Comparison of ENCODE assay signal across 30 cellular contexts in the genomic region with DNA sequence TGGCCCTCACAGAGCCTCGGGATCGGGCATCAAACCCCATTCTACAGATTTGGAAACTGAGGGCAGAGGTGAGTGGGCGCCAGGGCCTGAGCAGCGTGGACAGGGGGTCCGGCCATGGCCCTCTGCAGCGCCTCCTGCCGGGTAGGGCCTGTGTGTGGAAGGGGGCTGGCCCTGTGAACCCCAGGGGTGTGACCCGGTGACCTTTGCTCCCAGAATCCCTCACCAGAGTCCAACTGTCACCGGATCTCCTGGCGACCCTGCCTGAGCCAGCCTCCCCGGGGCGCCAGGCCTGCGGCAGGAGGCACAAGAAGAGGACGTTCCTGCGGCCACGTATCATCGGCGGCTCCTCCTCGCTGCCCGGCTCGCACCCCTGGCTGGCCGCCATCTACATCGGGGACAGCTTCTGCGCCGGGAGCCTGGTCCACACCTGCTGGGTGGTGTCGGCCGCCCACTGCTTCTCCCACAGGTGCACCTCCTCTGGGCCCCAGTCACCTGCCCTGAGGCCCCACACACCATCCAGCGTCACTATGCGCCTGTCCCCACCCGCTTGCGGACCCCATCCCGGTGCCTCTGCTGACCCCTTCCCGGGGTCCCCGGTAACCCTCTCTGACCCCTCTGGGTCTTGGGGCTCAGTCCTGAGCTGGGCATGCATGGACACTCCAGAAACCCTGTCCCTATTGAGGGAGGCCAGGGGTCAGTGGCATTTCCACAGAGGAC. TPM values are rescaled to one million over a fixed set of nuclear protein-coding genes. Genes with fewer than 3 reads are reported as not detected.
A peak's percentile ranks its signal among the peaks of the same experiment; 100 is the strongest.
DNase-seq lines count a peak whose midpoint lies in the region; ATAC-seq, FAIRE-seq and TF ChIP-seq lines count a peak whose summit lies in the region.
"Had no signal": no experiment of that assay in that cellular context is flagged by ENCODE, and none has a peak within 500 bp of the region (broad histone marks: within the 10 kb centered on the region; RNA-seq: fewer than 3 reads in every experiment).

No MANE protein-coding gene starts in this region.

- H3K27me3 ChIP-seq in right atrium auricular region (no peaks in the 10 kb centered on the region), H7 (ENCODE audit: control insufficient read depth, insufficient read depth, low read length) (no peaks in the 10 kb centered on the region), psoas muscle (ENCODE audit: insufficient read depth in 3 of 3, low read length in 2 of 3) (no peaks in the 10 kb centered on the region)

- H3K4me3 Mint-ChIP-seq in T-helper 17 cell = no peak overlapping the region
- H3K4me3 Mint-ChIP-seq: CD4-positive, alpha-beta memory T cell; GM23338 had no signal

- H3K4me1 ChIP-seq in right atrium auricular region = peaks cover 0 to 8% of the 10 kb centered on the region in 2 donors
- no peaks in the 10 kb centered on the region for H3K4me1 ChIP-seq in kidney (ENCODE audit: control insufficient read depth in 1 of 2, insufficient read depth in 1 of 2, low read depth in 1 of 2, low read length in 2 of 2)
- H3K4me1 ChIP-seq in psoas muscle = no peaks in the 10 kb centered on the region
- H3K4me1 ChIP-seq: HAP-1 had no signal

- H3K27ac Mint-ChIP-seq in T-helper 17 cell = no peak overlapping the region
- H3K27ac Mint-ChIP-seq: CD4-positive, alpha-beta memory T cell; GM23338 had no signal

- H3K9me3 ChIP-seq in right atrium auricular region (no peaks in the 10 kb centered on the region), kidney (ENCODE audit: control insufficient read depth in 1 of 2, low read length in 2 of 2) (no peaks in the 10 kb centered on the region), psoas muscle (no peaks in the 10 kb centered on the region), T-helper 17 cell (ENCODE audit: control insufficient read depth, low read length, poor library complexity, severe bottlenecking) (no peaks in the 10 kb centered on the region)
- H3K9me3 ChIP-seq: A549; BLaER1 treated with 17β-estradiol and CSF1 and Interleukin-3, amounts not matched to agents 10 nM and 100 nM; HAP-1 had no signal

- ATAC-seq in Right ventricle myocardium superior (ENCODE audit: poor library complexity) (no peak), psoas muscle (no peak), T-helper 17 cell (no peak)
- ATAC-seq: A549, GM23338, PC-3 had no signal

- H3K4me3 ChIP-seq in right atrium auricular region (no peak overlapping the region), H7 (ENCODE audit: insufficient read depth, low read depth, low read length) (no peak overlapping the region), kidney (ENCODE audit: low read length in 2 of 2) (no peak overlapping the region), psoas muscle (no peak overlapping the region)
- H3K4me3 ChIP-seq: A549; BLaER1 treated with 17β-estradiol and CSF1 and Interleukin-3, amounts not matched to agents 10 nM and 100 nM; GM23338; HAP-1; SK-N-MC had no signal

- H3K36me3 ChIP-seq in right atrium auricular region (no peaks in the 10 kb centered on the region), H7 (replicated peaks; ENCODE audit: control insufficient read depth, insufficient read depth, low read length) (no peaks in the 10 kb centered on the region), kidney (ENCODE audit: control insufficient read depth in 1 of 2, insufficient read depth in 2 of 2, low read length in 2 of 2) (no peaks in the 10 kb centered on the region), psoas muscle (ENCODE audit: insufficient read depth in 1 of 2, low read depth in 1 of 2) (no peaks in the 10 kb centered on the region)
- H3K36me3 ChIP-seq: BLaER1 treated with 17β-estradiol and CSF1 and Interleukin-3, amounts not matched to agents 10 nM and 100 nM; HAP-1 had no signal

- DNase-seq in Right ventricle myocardium superior (peak; percentile 37), right atrium auricular region (ENCODE audit: low spot score) (no peak), H7 (peak; percentile 68), kidney (peak; percentile 71), psoas muscle (peak; percentile 14 to 45), OCI-M2 (lab: John Stamatoyannopoulos, UW; ENCODE audit: unreplicated experiment) (no peak), T-helper 17 cell (no peak)
- DNase-seq: AML-193; CD4-positive, alpha-beta memory T cell; COR-L47; DMS53; Karpas-422; NCI-H1092; NCI-H1436; NCI-H187; NCI-H2081 treated with DMSO at 0.1 percent for 48 hours; NCI-H2171; NCI-H226; NCI-H510A; PC-3; SIG-M5 had no signal

- H3K27me3 Mint-ChIP-seq in T-helper 17 cell = peaks cover 5% of the 10 kb centered on the region
- H3K27me3 Mint-ChIP-seq: CD4-positive, alpha-beta memory T cell had no signal

- H3K9ac ChIP-seq in kidney (ENCODE audit: low read length in 2 of 2) = no peak overlapping the region
- H3K9ac ChIP-seq: BLaER1 treated with 17β-estradiol and CSF1 and Interleukin-3, amounts not matched to agents 10 nM and 100 nM had no signal

- no peak for FAIRE-seq in kidney (lab: Jason Lieb, UNC)
- FAIRE-seq: A549 had no signal

- WGBS in psoas muscle, 3 donors = 89 to 91% (median 91%) methylated on average over 25 to 34 of the region's 34 CpGs

- H3K4me1 Mint-ChIP-seq in T-helper 17 cell = peaks cover 6% of the 10 kb centered on the region
- H3K4me1 Mint-ChIP-seq: CD4-positive, alpha-beta memory T cell; GM23338 had no signal

- TF ChIP-seq CTCF in right atrium auricular region (IDR thresholded peaks at IDR 0.05) (no peak), kidney (IDR thresholded peaks at IDR 0.05; ENCODE audit: borderline replicate concordance, extremely low read depth, insufficient read depth) (no peak), psoas muscle (IDR thresholded peaks at IDR 0.05) (no peak)

- H3K27ac ChIP-seq in right atrium auricular region (no peak overlapping the region), kidney (ENCODE audit: low read depth in 2 of 2, low read length in 2 of 2) (no peak overlapping the region), psoas muscle (no peak overlapping the region)
- H3K27ac ChIP-seq: A549; BLaER1 treated with 17β-estradiol and CSF1 and Interleukin-3, amounts not matched to agents 10 nM and 100 nM; HL-60; SK-N-MC had no signal

- H3K36me3 Mint-ChIP-seq in T-helper 17 cell (ENCODE audit: low read depth) = no peaks in the 10 kb centered on the region
- H3K36me3 Mint-ChIP-seq: CD4-positive, alpha-beta memory T cell had no signal

- intact Hi-C loops in Right ventricle myocardium superior (cut with DNase I) = loop anchor here (10.0 kb wide), 1 partner anchor 251 kb away; no protein-coding TSS in a partner anchor
- intact Hi-C loops in kidney (cut with DNase I) = loop anchor here (10.0 kb wide), 1 partner anchor 101 kb away; no protein-coding TSS in a partner anchor
- intact Hi-C loops in psoas muscle (cut with DNase I) = no loop called here

RNA-seq across cellular contexts. Expression of a gene that starts 4.2 kb away (rescaled TPM):
- 1.9 TPM for total RNA-seq in Right ventricle myocardium superior
- total RNA-seq in right atrium auricular region = not detected
- 0.03 and 1.1 TPM in 2 replicates for total RNA-seq in H7 (2014; rRNA removed; shearing (Covaris generic))
- 1.6 TPM for total RNA-seq in kidney
- 0.86 TPM for polyA plus RNA-seq in kidney (ENCODE audit: insufficient read depth, low read depth, low replicate concordance)
- total RNA-seq in psoas muscle = 1 to 10 TPM in 1 of 4 donors, under 1 TPM in 2, not detected in 1; 0.32 to 1.2 (median 0.46) TPM
- under 1 TPM; 0.09 to 0.63 (median 0.26) TPM for polyA plus RNA-seq in psoas muscle
- total RNA-seq in T-helper 17 cell = not detected
- total RNA-seq: Daoy, G401, RPMI7951 had no signal
- polyA plus RNA-seq: CD4-positive, alpha-beta memory T cell; GM23338 had no signal

RNA-seq across cellular contexts. Expression of a gene that starts 17.1 kb away (rescaled TPM):
- 33.7 TPM for total RNA-seq in Right ventricle myocardium superior
- total RNA-seq in right atrium auricular region = 10 to 100 TPM; 31.0 to 68.9 TPM
- 0.22 and 0.73 TPM in 2 replicates for total RNA-seq in H7 (2014; rRNA removed; shearing (Covaris generic))
- total RNA-seq in kidney = 7.0 TPM
- polyA plus RNA-seq in kidney (ENCODE audit: insufficient read depth, low read depth, low replicate concordance) = 1.2 TPM
- total RNA-seq in psoas muscle = 10 to 100 TPM in 3 of 4 donors, 1 to 10 TPM in 1; 3.4 to 48.6 (median 34.5) TPM
- 10 to 100 TPM; 11.7 to 26.3 (median 17.3) TPM for polyA plus RNA-seq in psoas muscle
- not detected for total RNA-seq in T-helper 17 cell
- total RNA-seq: CD4-positive, alpha-beta memory T cell; G401; RPMI7951 had no signal

Comparison
In these comparisons a context has a peak if more than half of its experiments do, and no peak if none do; other contexts are left out.
1. DNase-seq: peak in Right ventricle myocardium superior (single experiment), H7 (single experiment), kidney (single experiment) and psoas muscle (2 of 2); none in right atrium auricular region (single experiment), OCI-M2 (single experiment) and T-helper 17 cell (0 of 3).
2. intact Hi-C loops: an anchor here in Right ventricle myocardium superior (10.0 kb wide) and kidney (10.0 kb wide); none called in psoas muscle.